In the genomic region with DNA sequence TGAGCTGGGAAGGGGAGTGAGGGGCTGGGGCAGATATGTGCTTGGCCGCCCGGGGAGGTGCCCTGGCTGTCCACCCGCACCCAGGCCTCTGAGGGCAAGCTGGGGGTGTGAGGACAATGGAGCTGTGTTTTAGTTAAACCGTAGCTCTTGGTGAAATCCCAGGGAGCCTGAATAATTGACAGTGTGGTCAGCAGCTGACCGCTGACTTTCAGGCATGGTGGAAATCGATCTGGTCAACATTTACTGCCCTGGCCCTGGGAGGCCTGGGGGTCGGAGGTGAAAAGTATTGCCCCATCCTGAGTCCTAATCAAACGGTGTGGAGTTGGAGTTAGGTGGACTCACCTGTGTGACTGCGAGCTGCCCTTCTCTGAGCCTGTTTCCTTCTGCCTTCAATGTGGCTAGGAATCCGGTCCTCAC, we compare ENCODE assay signal across 1 cellular context.
TF ChIP-seq lines count a peak whose summit lies in the region.

No MANE protein-coding gene starts in this region.

TF ChIP-seq in HepG2, 621 proteins besides CTCF, POLR2A, EP300 and RAD21 (continued from another document and continues in another):
- TF ChIP-seq, protein P1, sequence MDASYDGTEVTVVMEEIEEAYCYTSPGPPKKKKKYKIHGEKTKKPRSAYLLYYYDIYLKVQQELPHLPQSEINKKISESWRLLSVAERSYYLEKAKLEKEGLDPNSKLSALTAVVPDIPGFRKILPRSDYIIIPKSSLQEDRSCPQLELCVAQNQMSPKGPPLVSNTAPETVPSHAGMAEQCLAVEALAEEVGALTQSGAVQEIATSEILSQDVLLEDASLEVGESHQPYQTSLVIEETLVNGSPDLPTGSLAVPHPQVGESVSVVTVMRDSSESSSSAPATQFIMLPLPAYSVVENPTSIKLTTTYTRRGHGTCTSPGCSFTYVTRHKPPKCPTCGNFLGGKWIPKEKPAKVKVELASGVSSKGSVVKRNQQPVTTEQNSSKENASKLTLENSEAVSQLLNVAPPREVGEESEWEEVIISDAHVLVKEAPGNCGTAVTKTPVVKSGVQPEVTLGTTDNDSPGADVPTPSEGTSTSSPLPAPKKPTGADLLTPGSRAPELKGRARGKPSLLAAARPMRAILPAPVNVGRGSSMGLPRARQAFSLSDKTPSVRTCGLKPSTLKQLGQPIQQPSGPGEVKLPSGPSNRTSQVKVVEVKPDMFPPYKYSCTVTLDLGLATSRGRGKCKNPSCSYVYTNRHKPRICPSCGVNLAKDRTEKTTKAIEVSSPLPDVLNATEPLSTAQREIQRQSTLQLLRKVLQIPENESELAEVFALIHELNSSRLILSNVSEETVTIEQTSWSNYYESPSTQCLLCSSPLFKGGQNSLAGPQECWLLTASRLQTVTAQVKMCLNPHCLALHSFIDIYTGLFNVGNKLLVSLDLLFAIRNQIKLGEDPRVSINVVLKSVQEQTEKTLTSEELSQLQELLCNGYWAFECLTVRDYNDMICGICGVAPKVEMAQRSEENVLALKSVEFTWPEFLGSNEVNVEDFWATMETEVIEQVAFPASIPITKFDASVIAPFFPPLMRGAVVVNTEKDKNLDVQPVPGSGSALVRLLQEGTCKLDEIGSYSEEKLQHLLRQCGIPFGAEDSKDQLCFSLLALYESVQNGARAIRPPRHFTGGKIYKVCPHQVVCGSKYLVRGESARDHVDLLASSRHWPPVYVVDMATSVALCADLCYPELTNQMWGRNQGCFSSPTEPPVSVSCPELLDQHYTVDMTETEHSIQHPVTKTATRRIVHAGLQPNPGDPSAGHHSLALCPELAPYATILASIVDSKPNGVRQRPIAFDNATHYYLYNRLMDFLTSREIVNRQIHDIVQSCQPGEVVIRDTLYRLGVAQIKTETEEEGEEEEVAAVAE (CRISPR knock-in tag; IDR thresholded peaks at IDR 0.05; ENCODE audit: borderline replicate concordance) = no peak
- TF ChIP-seq IRF2 (CRISPR knock-in tag; IDR thresholded peaks at IDR 0.05) (peak; percentile 85), CCAR2 (optimal IDR thresholded peaks at IDR 0.05; ENCODE audit: low read depth, low read length) (no peak), HOXD1 (CRISPR knock-in tag; IDR thresholded peaks at IDR 0.05) (no peak), RFX5 (IDR thresholded peaks at IDR 0.05; ENCODE audit: low read depth, low read length) (no peak), FOXA3 (CRISPR knock-in tag; IDR thresholded peaks at IDR 0.05) (peak; percentile 95), ZNF577 (CRISPR knock-in tag; IDR thresholded peaks at IDR 0.05; ENCODE audit: borderline replicate concordance, low read depth) (no peak), KLF9 (CRISPR knock-in tag; IDR thresholded peaks at IDR 0.05; ENCODE audit: low read depth) (no peak), NCOA1 (CRISPR knock-in tag; IDR thresholded peaks at IDR 0.05) (no peak), ZNF839 (CRISPR knock-in tag; IDR thresholded peaks at IDR 0.05; ENCODE audit: borderline replicate concordance) (0 out of 2 replicates have a peak, but pooled peaks have one; percentile 34), PHF5A (CRISPR knock-in tag; IDR thresholded peaks at IDR 0.05; ENCODE audit: low read depth, unreplicated experiment) (peak; percentile 83), ZNF589 (CRISPR knock-in tag; conservative IDR thresholded peaks at IDR 0.05) (peak; percentile 43; the same call in 1 of the 2 replicates), ZNF432 (CRISPR knock-in tag; IDR thresholded peaks at IDR 0.05; ENCODE audit: borderline replicate concordance) (no peak), MBD4 (IDR thresholded peaks at IDR 0.05; ENCODE audit: borderline replicate concordance, low read length) (no peak), PLRG1 (conservative IDR thresholded peaks at IDR 0.05) (no peak), SALL2 (CRISPR knock-in tag; IDR thresholded peaks at IDR 0.05) (no peak), MIER3 (CRISPR knock-in tag; IDR thresholded peaks at IDR 0.05; ENCODE audit: borderline replicate concordance) (peak; percentile 70; the same call in 1 of the 2 replicates), ZNF121 (CRISPR knock-in tag; IDR thresholded peaks at IDR 0.05) (no peak), ZNF230 (CRISPR knock-in tag; IDR thresholded peaks at IDR 0.05) (no peak), ZNF605 (CRISPR knock-in tag; IDR thresholded peaks at IDR 0.05) (peak; percentile 92), MEF2D (CRISPR knock-in tag; IDR thresholded peaks at IDR 0.05) (peak; percentile 72; the same call in 1 of the 2 replicates), ZNF816 (CRISPR knock-in tag; IDR thresholded peaks at IDR 0.05; ENCODE audit: borderline replicate concordance) (no peak), ZFY (CRISPR knock-in tag; IDR thresholded peaks at IDR 0.05) (no peak), MEIS2 (CRISPR knock-in tag; IDR thresholded peaks at IDR 0.05) (peak; percentile 88; the same call in 1 of the 2 replicates), ZNF124 (CRISPR knock-in tag; IDR thresholded peaks at IDR 0.05) (peak; percentile 89), NFYC (CRISPR knock-in tag; IDR thresholded peaks at IDR 0.05) (no peak; the same call in 1 of the 2 replicates), HDAC2 (CRISPR knock-in tag; IDR thresholded peaks at IDR 0.05) (peak; percentile 96), POLR2AphosphoS5 (IDR thresholded peaks at IDR 0.05; ENCODE audit: low read depth, low read length) (no peak), ZSCAN9 (CRISPR knock-in tag; IDR thresholded peaks at IDR 0.05; ENCODE audit: borderline replicate concordance) (peak; percentile 88), ZNF431 (CRISPR knock-in tag; IDR thresholded peaks at IDR 0.05; ENCODE audit: borderline replicate concordance, low read depth) (no peak), CCDC6 (CRISPR knock-in tag; IDR thresholded peaks at IDR 0.05) (peak; percentile 36; the same call in 1 of the 2 replicates), SNAI1 (CRISPR knock-in tag; IDR thresholded peaks at IDR 0.05; ENCODE audit: borderline replicate concordance) (no peak), ZNF333 (CRISPR knock-in tag; IDR thresholded peaks at IDR 0.05; ENCODE audit: borderline replicate concordance) (no peak), TBL1XR1 (IDR thresholded peaks at IDR 0.05; ENCODE audit: borderline replicate concordance, low read length, partially characterized antibody) (peak; percentile 60), ZNF777 (CRISPR knock-in tag; IDR thresholded peaks at IDR 0.05) (no peak), HHEX (CRISPR knock-in tag; IDR thresholded peaks at IDR 0.05) (peak; percentile 98)
- TF ChIP-seq, protein P2, sequence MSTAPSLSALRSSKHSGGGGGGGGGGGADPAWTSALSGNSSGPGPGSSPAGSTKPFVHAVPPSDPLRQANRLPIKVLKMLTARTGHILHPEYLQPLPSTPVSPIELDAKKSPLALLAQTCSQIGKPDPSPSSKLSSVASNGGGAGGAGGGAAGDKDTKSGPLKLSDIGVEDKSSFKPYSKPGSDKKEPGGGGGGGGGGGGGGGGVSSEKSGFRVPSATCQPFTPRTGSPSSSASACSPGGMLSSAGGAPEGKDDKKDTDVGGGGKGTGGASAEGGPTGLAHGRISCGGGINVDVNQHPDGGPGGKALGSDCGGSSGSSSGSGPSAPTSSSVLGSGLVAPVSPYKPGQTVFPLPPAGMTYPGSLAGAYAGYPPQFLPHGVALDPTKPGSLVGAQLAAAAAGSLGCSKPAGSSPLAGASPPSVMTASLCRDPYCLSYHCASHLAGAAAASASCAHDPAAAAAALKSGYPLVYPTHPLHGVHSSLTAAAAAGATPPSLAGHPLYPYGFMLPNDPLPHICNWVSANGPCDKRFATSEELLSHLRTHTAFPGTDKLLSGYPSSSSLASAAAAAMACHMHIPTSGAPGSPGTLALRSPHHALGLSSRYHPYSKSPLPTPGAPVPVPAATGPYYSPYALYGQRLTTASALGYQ (CRISPR knock-in tag; IDR thresholded peaks at IDR 0.05) = peak; percentile 89
- TF ChIP-seq, protein P3, sequence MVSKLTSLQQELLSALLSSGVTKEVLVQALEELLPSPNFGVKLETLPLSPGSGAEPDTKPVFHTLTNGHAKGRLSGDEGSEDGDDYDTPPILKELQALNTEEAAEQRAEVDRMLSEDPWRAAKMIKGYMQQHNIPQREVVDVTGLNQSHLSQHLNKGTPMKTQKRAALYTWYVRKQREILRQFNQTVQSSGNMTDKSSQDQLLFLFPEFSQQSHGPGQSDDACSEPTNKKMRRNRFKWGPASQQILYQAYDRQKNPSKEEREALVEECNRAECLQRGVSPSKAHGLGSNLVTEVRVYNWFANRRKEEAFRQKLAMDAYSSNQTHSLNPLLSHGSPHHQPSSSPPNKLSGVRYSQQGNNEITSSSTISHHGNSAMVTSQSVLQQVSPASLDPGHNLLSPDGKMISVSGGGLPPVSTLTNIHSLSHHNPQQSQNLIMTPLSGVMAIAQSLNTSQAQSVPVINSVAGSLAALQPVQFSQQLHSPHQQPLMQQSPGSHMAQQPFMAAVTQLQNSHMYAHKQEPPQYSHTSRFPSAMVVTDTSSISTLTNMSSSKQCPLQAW (CRISPR knock-in tag; IDR thresholded peaks at IDR 0.05) = peak; percentile 65
- TF ChIP-seq, protein P4, sequence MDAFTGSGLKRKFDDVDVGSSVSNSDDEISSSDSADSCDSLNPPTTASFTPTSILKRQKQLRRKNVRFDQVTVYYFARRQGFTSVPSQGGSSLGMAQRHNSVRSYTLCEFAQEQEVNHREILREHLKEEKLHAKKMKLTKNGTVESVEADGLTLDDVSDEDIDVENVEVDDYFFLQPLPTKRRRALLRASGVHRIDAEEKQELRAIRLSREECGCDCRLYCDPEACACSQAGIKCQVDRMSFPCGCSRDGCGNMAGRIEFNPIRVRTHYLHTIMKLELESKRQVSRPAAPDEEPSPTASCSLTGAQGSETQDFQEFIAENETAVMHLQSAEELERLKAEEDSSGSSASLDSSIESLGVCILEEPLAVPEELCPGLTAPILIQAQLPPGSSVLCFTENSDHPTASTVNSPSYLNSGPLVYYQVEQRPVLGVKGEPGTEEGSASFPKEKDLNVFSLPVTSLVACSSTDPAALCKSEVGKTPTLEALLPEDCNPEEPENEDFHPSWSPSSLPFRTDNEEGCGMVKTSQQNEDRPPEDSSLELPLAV (CRISPR knock-in tag; conservative IDR thresholded peaks at IDR 0.05; ENCODE audit: low read depth) = no peak
- TF ChIP-seq, protein P5, sequence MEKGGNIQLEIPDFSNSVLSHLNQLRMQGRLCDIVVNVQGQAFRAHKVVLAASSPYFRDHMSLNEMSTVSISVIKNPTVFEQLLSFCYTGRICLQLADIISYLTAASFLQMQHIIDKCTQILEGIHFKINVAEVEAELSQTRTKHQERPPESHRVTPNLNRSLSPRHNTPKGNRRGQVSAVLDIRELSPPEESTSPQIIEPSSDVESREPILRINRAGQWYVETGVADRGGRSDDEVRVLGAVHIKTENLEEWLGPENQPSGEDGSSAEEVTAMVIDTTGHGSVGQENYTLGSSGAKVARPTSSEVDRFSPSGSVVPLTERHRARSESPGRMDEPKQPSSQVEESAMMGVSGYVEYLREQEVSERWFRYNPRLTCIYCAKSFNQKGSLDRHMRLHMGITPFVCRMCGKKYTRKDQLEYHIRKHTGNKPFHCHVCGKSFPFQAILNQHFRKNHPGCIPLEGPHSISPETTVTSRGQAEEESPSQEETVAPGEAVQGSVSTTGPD (CRISPR knock-in tag; IDR thresholded peaks at IDR 0.05) = 0 out of 2 replicates have a peak, but pooled peaks have one; percentile 45
- TF ChIP-seq, protein P6, sequence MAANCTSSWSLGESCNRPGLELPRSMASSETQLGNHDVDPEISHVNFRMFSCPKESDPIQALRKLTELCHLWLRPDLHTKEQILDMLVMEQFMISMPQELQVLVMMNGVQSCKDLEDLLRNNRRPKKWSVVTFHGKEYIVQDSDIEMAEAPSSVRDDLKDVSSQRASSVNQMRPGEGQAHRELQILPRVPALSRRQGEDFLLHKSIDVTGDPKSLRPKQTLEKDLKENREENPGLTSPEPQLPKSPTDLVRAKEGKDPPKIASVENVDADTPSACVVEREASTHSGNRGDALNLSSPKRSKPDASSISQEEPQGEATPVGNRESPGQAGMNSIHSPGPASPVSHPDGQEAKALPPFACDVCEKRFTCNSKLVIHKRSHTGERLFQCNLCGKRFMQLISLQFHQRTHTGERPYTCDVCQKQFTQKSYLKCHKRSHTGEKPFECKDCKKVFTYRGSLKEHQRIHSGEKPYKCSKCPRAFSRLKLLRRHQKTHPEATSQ (CRISPR knock-in tag; IDR thresholded peaks at IDR 0.05; ENCODE audit: borderline replicate concordance) = no peak; the same call in 1 of the 2 replicates
- TF ChIP-seq, protein P7, sequence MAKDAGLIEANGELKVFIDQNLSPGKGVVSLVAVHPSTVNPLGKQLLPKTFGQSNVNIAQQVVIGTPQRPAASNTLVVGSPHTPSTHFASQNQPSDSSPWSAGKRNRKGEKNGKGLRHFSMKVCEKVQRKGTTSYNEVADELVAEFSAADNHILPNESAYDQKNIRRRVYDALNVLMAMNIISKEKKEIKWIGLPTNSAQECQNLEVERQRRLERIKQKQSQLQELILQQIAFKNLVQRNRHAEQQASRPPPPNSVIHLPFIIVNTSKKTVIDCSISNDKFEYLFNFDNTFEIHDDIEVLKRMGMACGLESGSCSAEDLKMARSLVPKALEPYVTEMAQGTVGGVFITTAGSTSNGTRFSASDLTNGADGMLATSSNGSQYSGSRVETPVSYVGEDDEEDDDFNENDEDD (CRISPR knock-in tag; IDR thresholded peaks at IDR 0.05; ENCODE audit: borderline replicate concordance) = no peak
- TF ChIP-seq, protein P8, sequence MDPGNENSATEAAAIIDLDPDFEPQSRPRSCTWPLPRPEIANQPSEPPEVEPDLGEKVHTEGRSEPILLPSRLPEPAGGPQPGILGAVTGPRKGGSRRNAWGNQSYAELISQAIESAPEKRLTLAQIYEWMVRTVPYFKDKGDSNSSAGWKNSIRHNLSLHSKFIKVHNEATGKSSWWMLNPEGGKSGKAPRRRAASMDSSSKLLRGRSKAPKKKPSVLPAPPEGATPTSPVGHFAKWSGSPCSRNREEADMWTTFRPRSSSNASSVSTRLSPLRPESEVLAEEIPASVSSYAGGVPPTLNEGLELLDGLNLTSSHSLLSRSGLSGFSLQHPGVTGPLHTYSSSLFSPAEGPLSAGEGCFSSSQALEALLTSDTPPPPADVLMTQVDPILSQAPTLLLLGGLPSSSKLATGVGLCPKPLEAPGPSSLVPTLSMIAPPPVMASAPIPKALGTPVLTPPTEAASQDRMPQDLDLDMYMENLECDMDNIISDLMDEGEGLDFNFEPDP (CRISPR knock-in tag; conservative IDR thresholded peaks at IDR 0.05) = no peak
- TF ChIP-seq, protein P9, sequence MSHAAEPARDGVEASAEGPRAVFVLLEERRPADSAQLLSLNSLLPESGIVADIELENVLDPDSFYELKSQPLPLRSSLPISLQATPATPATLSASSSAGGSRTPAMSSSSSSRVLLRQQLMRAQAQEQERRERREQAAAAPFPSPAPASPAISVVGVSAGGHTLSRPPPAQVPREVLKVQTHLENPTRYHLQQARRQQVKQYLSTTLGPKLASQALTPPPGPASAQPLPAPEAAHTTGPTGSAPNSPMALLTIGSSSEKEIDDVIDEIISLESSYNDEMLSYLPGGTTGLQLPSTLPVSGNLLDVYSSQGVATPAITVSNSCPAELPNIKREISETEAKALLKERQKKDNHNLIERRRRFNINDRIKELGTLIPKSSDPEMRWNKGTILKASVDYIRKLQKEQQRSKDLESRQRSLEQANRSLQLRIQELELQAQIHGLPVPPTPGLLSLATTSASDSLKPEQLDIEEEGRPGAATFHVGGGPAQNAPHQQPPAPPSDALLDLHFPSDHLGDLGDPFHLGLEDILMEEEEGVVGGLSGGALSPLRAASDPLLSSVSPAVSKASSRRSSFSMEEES (CRISPR knock-in tag; IDR thresholded peaks at IDR 0.05) = peak; percentile 57; the same call in 1 of the 2 replicates
